8 cellular contexts compared by ENCODE assay signal in genomic region chr19:20247016-20247683, GRCh38.
DNase-seq lines count a peak whose midpoint lies in the region; ATAC-seq, FAIRE-seq and TF ChIP-seq lines count a peak whose summit lies in the region.

No MANE protein-coding gene starts in this region.

- no peaks in the 10 kb centered on the region for H3K36me3 Mint-ChIP-seq in CD4-positive, alpha-beta T cell (ENCODE audit: low read depth)
- H3K36me3 Mint-ChIP-seq in astrocyte (ENCODE audit: low read depth, unreplicated experiment) = no peaks in the 10 kb centered on the region

- intact Hi-C loops in CD4-positive, alpha-beta T cell (cut with DNase I, micrococcal nuclease) = loop anchor here (2.0 to 10.0 kb wide), 6 partner anchors 268 to 1644 kb away; no protein-coding TSS in a partner anchor
- intact Hi-C loops in tibial artery (cut with DNase I; ENCODE audit: low total_unique reads) = no loop called here
- intact Hi-C loops in esophagus squamous epithelium (cut with DNase I) = no loop called here

- H3K4me3 ChIP-seq in astrocyte (ENCODE audit: insufficient read depth, low read depth, low read length) (no peak overlapping the region), tibial artery (no peak overlapping the region), esophagus squamous epithelium (no peak overlapping the region)

- POLR2A ChIA-PET in CD4-positive, alpha-beta T cell (lab: Charles Lee) = interaction anchor here (0.6 kb wide), 1 partner anchor 579 kb away, joined by 3 read pairs; no protein-coding TSS in a partner anchor

- H3K27me3 Mint-ChIP-seq in CD4-positive, alpha-beta T cell = no peaks in the 10 kb centered on the region
- no peaks in the 10 kb centered on the region for H3K27me3 Mint-ChIP-seq in astrocyte (ENCODE audit: low read depth, unreplicated experiment)

- no peaks in the 10 kb centered on the region for H3K9me3 ChIP-seq in CD4-positive, alpha-beta T cell (ENCODE audit: control insufficient read depth, low read length)
- H3K9me3 ChIP-seq in astrocyte (ENCODE audit: insufficient read depth, low read depth, low read length) (peaks cover 5% of the 10 kb centered on the region), tibial artery (no peaks in the 10 kb centered on the region), esophagus squamous epithelium (no peaks in the 10 kb centered on the region)

- no peak overlapping the region for H3K4me3 Mint-ChIP-seq in CD4-positive, alpha-beta T cell
- H3K4me3 Mint-ChIP-seq in astrocyte (ENCODE audit: unreplicated experiment) = no peak overlapping the region

- H2AFZ ChIP-seq in astrocyte (ENCODE audit: low read depth, low read length) = no peak overlapping the region

- no peak for FAIRE-seq in astrocyte (lab: Jason Lieb, UNC)

- no peak overlapping the region for H3K27ac Mint-ChIP-seq in CD4-positive, alpha-beta T cell
- H3K27ac Mint-ChIP-seq in astrocyte (ENCODE audit: unreplicated experiment) = no peak overlapping the region

- no peaks in the 10 kb centered on the region for H4K20me1 ChIP-seq in astrocyte (ENCODE audit: insufficient read depth, low read length)

- H3K79me2 ChIP-seq in astrocyte (ENCODE audit: insufficient read depth, low read length) = no peaks in the 10 kb centered on the region

- H3K4me2 ChIP-seq in astrocyte (ENCODE audit: low read length) = no peak overlapping the region

- CTCF ChIA-PET in CD4-positive, alpha-beta T cell (lab: Charles Lee) = interaction anchor here (1.2 to 1.8 kb wide), 2 partner anchors 217 to 529 kb away, joined by 3 read pairs; partner anchors contain the start of gene ZNF66

- DNase-seq in CD4-positive, alpha-beta T cell = peak in 9 of 10 experiments; percentile 11 to 46 (median 20)
- DNase-seq in NCI-H1436 (lab: John Stamatoyannopoulos, UW) (peak; percentile 46), astrocyte (ENCODE audit: low read depth) (peak; percentile 0), lung microvascular endothelial cell (ENCODE audit: low read depth in 2 of 2) (peak; percentile 2 to 21), tibial artery (no peak), esophagus squamous epithelium (lab: John Stamatoyannopoulos, UW) (no peak), NCI-H1930 (lab: John Stamatoyannopoulos, UW) (no peak)

- H3K4me1 Mint-ChIP-seq in CD4-positive, alpha-beta T cell (ENCODE audit: low read depth) = peaks cover 5% of the 10 kb centered on the region
- no peaks in the 10 kb centered on the region for H3K4me1 Mint-ChIP-seq in astrocyte (ENCODE audit: low read depth, unreplicated experiment)

- WGBS in esophagus squamous epithelium, 2 donors = 24 to 54% methylated on average over 8 to 10 of the region's 10 CpGs

- H3K27ac ChIP-seq in CD4-positive, alpha-beta T cell (ENCODE audit: low read depth, low read length) = no peak overlapping the region
- H3K27ac ChIP-seq in astrocyte (ENCODE audit: low read depth, low read length) (no peak overlapping the region), tibial artery (no peak overlapping the region), esophagus squamous epithelium (no peak overlapping the region)

- peak; percentile 50 for TF ChIP-seq CTCF in CD4-positive, alpha-beta T cell (IDR thresholded peaks at IDR 0.05)
- TF ChIP-seq CTCF in astrocyte (IDR thresholded peaks at IDR 0.05; ENCODE audit: insufficient read depth, low read depth, low read length) (peak; percentile 7), tibial artery (IDR thresholded peaks at IDR 0.05) (peak; percentile 17 to 39), esophagus squamous epithelium (IDR thresholded peaks at IDR 0.05) (peak in 2 of 6 experiments; percentile 22 to 29)

- TF ChIP-seq POLR2A in esophagus squamous epithelium (IDR thresholded peaks at IDR 0.05) = no peak

- H3K36me3 ChIP-seq in astrocyte (ENCODE audit: insufficient read depth, low read length) (no peaks in the 10 kb centered on the region), tibial artery (no peaks in the 10 kb centered on the region), esophagus squamous epithelium (no peaks in the 10 kb centered on the region)

- H3K9me3 Mint-ChIP-seq in CD4-positive, alpha-beta T cell = no peaks in the 10 kb centered on the region
- H3K9me3 Mint-ChIP-seq in astrocyte (ENCODE audit: unreplicated experiment) = peaks cover 6% of the 10 kb centered on the region

- H3K9ac ChIP-seq in astrocyte (ENCODE audit: low read length) = no peak overlapping the region

- H3K27me3 ChIP-seq in CD4-positive, alpha-beta T cell (ENCODE audit: control insufficient read depth, insufficient read depth, low read length) = no peaks in the 10 kb centered on the region
- H3K27me3 ChIP-seq in astrocyte (ENCODE audit: insufficient read depth, low read length) (no peaks in the 10 kb centered on the region), tibial artery (no peaks in the 10 kb centered on the region), esophagus squamous epithelium (no peaks in the 10 kb centered on the region)

- H3K4me1 ChIP-seq in astrocyte (ENCODE audit: insufficient read depth, low read length) (no peaks in the 10 kb centered on the region), tibial artery (no peaks in the 10 kb centered on the region), esophagus squamous epithelium (no peaks in the 10 kb centered on the region)

- no peak for ATAC-seq in CD4-positive, alpha-beta T cell (ENCODE audit: poor library complexity)
- no peak for ATAC-seq in GM18909 (IDR thresholded peaks at IDR 0.05; ENCODE audit: poor library complexity, unreplicated experiment)

Comparison
In these comparisons a context has a peak if more than half of its experiments do, and no peak if none do; other contexts are left out.
1. DNase-seq: peak in CD4-positive, alpha-beta T cell (9 of 10), NCI-H1436 (single experiment), astrocyte (single experiment) and lung microvascular endothelial cell (2 of 2); none in tibial artery (0 of 2), esophagus squamous epithelium (single experiment) and NCI-H1930 (0 of 2).
2. intact Hi-C loops: an anchor here in CD4-positive, alpha-beta T cell (2.0 to 10.0 kb wide); none called in tibial artery and esophagus squamous epithelium.